Comparison of ENCODE assay signal across 1 cellular context in genomic region chr2:216571909-216572513, GRCh38.
TF ChIP-seq lines count a peak whose summit lies in the region.

No MANE protein-coding gene starts in this region.

TF ChIP-seq in HepG2, 621 proteins besides CTCF, POLR2A, EP300 and RAD21 (continued from another document and continues in another):
- no peak for TF ChIP-seq ZNF574 (CRISPR knock-in tag; IDR thresholded peaks at IDR 0.05)
- TF ChIP-seq SNAI1 (CRISPR knock-in tag; IDR thresholded peaks at IDR 0.05; ENCODE audit: borderline replicate concordance) = no peak
- 0 out of 2 replicates have a peak, but pooled peaks have one; percentile 45 for TF ChIP-seq ZNF788 (CRISPR knock-in tag; IDR thresholded peaks at IDR 0.05; ENCODE audit: borderline replicate concordance)
- TF ChIP-seq CREM (IDR thresholded peaks at IDR 0.05) = no peak; the same call in 1 of the 2 replicates
- no peak for TF ChIP-seq CREM (CRISPR knock-in tag; IDR thresholded peaks at IDR 0.05)
- peak; percentile 38; the same call in 1 of the 2 replicates for TF ChIP-seq PHF21A (CRISPR knock-in tag; IDR thresholded peaks at IDR 0.05)
- no peak for TF ChIP-seq ATF5 (CRISPR knock-in tag; IDR thresholded peaks at IDR 0.05; ENCODE audit: low read depth)
- TF ChIP-seq ZSCAN31 (CRISPR knock-in tag; IDR thresholded peaks at IDR 0.05; ENCODE audit: low read depth) = no peak
- no peak for TF ChIP-seq DDIT3 (CRISPR knock-in tag; IDR thresholded peaks at IDR 0.05)
- TF ChIP-seq ZNF503 (CRISPR knock-in tag; IDR thresholded peaks at IDR 0.05) = peak; percentile 11; the same call in 1 of the 2 replicates
- no peak for TF ChIP-seq FOXC1 (CRISPR knock-in tag; IDR thresholded peaks at IDR 0.05; ENCODE audit: borderline replicate concordance)
- no peak for TF ChIP-seq ZNF24 (IDR thresholded peaks at IDR 0.05)
- TF ChIP-seq ZNF768 (CRISPR knock-in tag; IDR thresholded peaks at IDR 0.05) = no peak
- TF ChIP-seq HNRNPL (IDR thresholded peaks at IDR 0.05; ENCODE audit: low read depth, low read length) = no peak
- TF ChIP-seq XRCC5 (optimal IDR thresholded peaks at IDR 0.05; ENCODE audit: low read length) = peak; percentile 66
- no peak for TF ChIP-seq ZNF451 (CRISPR knock-in tag; IDR thresholded peaks at IDR 0.05)
- TF ChIP-seq ZNF382 (CRISPR knock-in tag; IDR thresholded peaks at IDR 0.05; ENCODE audit: borderline replicate concordance) = no peak
- no peak for TF ChIP-seq SIX1 (CRISPR knock-in tag; IDR thresholded peaks at IDR 0.05; ENCODE audit: borderline replicate concordance)
- TF ChIP-seq ZNF362 (CRISPR knock-in tag; IDR thresholded peaks at IDR 0.05; ENCODE audit: borderline replicate concordance) = peak; percentile 10; the same call in 1 of the 2 replicates
- TF ChIP-seq PPARG (CRISPR knock-in tag; conservative IDR thresholded peaks at IDR 0.05) = no peak
- peak; percentile 39; the same call in 1 of the 2 replicates for TF ChIP-seq ISL2 (CRISPR knock-in tag; IDR thresholded peaks at IDR 0.05)
- no peak for TF ChIP-seq ZNF34 (CRISPR knock-in tag; IDR thresholded peaks at IDR 0.05; ENCODE audit: borderline replicate concordance)
- TF ChIP-seq ZZZ3 (CRISPR knock-in tag; IDR thresholded peaks at IDR 0.05; ENCODE audit: borderline replicate concordance) = no peak
- no peak for TF ChIP-seq NR2F2 (IDR thresholded peaks at IDR 0.05; ENCODE audit: borderline replicate concordance, low read depth)
- no peak for TF ChIP-seq KDM5B (CRISPR knock-in tag; IDR thresholded peaks at IDR 0.05; ENCODE audit: borderline replicate concordance)
- no peak for TF ChIP-seq REL (CRISPR knock-in tag; conservative IDR thresholded peaks at IDR 0.05)
- TF ChIP-seq ZBTB25 (CRISPR knock-in tag; IDR thresholded peaks at IDR 0.05) = no peak
- no peak for TF ChIP-seq SMAD1 (CRISPR knock-in tag; IDR thresholded peaks at IDR 0.05; ENCODE audit: borderline replicate concordance, low read depth)
- TF ChIP-seq ARID5B (CRISPR knock-in tag; IDR thresholded peaks at IDR 0.05) = no peak
- no peak for TF ChIP-seq TERF1 (CRISPR knock-in tag; IDR thresholded peaks at IDR 0.05)
- no peak for TF ChIP-seq TMF1 (CRISPR knock-in tag; IDR thresholded peaks at IDR 0.05; ENCODE audit: low read depth)
- TF ChIP-seq ZNF766 (CRISPR knock-in tag; IDR thresholded peaks at IDR 0.05; ENCODE audit: borderline replicate concordance) = no peak
- no peak for TF ChIP-seq NR2F1 (CRISPR knock-in tag; IDR thresholded peaks at IDR 0.05)
- no peak for TF ChIP-seq NFAT5 (CRISPR knock-in tag; IDR thresholded peaks at IDR 0.05)
- no peak for TF ChIP-seq IRF1 (CRISPR knock-in tag; IDR thresholded peaks at IDR 0.05; ENCODE audit: low read depth)
- TF ChIP-seq PAX8 (CRISPR knock-in tag; IDR thresholded peaks at IDR 0.05; ENCODE audit: borderline replicate concordance) = no peak
- TF ChIP-seq IKZF5 (CRISPR knock-in tag; IDR thresholded peaks at IDR 0.05) = no peak
- TF ChIP-seq ZNF101 (CRISPR knock-in tag; IDR thresholded peaks at IDR 0.05; ENCODE audit: borderline replicate concordance, low read depth) = no peak
